8 cellular contexts compared by ENCODE assay signal in the genomic region with DNA sequence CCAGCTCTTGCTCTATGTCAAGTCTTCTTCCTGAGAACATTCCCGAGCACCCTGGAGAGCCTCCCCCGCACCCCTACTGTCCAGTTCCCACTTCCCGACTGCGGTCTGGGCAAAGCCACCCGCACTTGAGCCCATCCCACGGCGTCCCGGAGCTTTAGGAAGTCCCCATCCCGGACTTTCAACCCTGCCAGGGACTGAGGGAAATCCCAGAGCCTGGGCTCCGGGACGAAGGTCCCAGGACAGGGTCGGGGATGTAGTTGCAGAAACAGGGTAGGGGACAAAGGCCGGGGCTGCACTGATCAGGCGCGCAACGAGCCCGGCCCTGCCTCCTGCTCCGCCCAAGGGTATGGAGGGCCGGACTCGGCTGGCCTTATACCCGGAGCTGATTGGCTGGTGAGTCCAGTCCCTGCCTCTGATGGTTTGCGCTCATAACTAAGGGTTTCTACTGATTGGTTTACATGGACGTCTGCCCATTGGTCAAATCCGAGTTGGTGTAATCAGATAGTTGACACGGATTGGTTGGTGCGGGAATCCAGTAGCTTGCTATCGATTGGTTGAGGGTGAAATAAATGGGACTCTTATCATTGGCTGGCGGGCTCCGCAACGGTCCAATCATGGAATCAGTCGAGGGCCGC. TPM values are rescaled to one million over a fixed set of nuclear protein-coding genes. Genes with fewer than 3 reads are reported as not detected.
DNase-seq lines count a peak whose midpoint lies in the region; ATAC-seq and TF ChIP-seq lines count a peak whose summit lies in the region.

No MANE protein-coding gene starts in this region.

- DNase-seq in CD1c-positive myeloid dendritic cell (ENCODE audit: extremely low spot score) (peak; percentile 99), NCI-H748 treated with DMSO at 0.1 percent for 48 hours (lab: John Stamatoyannopoulos, UW) (peak; percentile 98), dorsolateral prefrontal cortex (peak; percentile 85 to 99 (median 97))
- peak; percentile 96 for DNase-seq in activated CD4-positive, alpha-beta memory T cell treated with anti-CD3 and anti-CD28 coated beads for 36 hours
- DNase-seq in stimulated activated CD4-positive, alpha-beta T cell treated with anti-CD3 and anti-CD28 coated beads, Interleukin-4, amount 100 ng/mL, for 1 hour, result peak; percentile 85

- TF ChIP-seq CTCF in dorsolateral prefrontal cortex (IDR thresholded peaks at IDR 0.05 in 54 of 56, conservative IDR thresholded peaks at IDR 0.05 in 2 of 56; ENCODE audit: low read depth in 1 of 56, partially characterized antibody in 56 of 56) (peak in 12 of 56 donors; percentile 4 to 24 (median 10)), liver (IDR thresholded peaks at IDR 0.05; ENCODE audit: low read depth, low read length, missing input control) (no peak)

- H3K36me3 ChIP-seq in liver (ENCODE audit: control insufficient read depth in 4 of 4, insufficient read depth in 3 of 4, low read depth in 1 of 4, low read length in 3 of 4), result peaks cover 0 to under 1% (median 0%) of the 10 kb centered on the region in 4 donors

- H3K27me3 Mint-ChIP-seq in activated CD4-positive, alpha-beta memory T cell treated with anti-CD3 and anti-CD28 coated beads for 36 hours, result no peaks in the 10 kb centered on the region

- POLR2A ChIA-PET in activated CD4-positive, alpha-beta memory T cell treated with anti-CD3 and anti-CD28 coated beads for 36 hours (lab: Charles Lee), result interaction anchor here (0.7 to 2.3 kb wide), 9 partner anchors 9 to 96 kb away, joined by 3 to 16 read pairs (median 4); partner anchors contain the start of genes CHAF1A, FSD1 and YJU2

- WGBS in liver, result under 1% methylated on average over 32 of the region's 32 CpGs

- CTCF ChIA-PET in activated CD4-positive, alpha-beta memory T cell treated with anti-CD3 and anti-CD28 coated beads for 36 hours (lab: Charles Lee), result interaction anchor here (0.5 to 3.8 kb wide), 12 partner anchors 9 to 448 kb away, joined by 3 to 46 read pairs (median 5); partner anchors contain the start of genes CHAF1A and SH3GL1

- peaks cover 6% of the 10 kb centered on the region for H3K36me3 Mint-ChIP-seq in activated CD4-positive, alpha-beta memory T cell treated with anti-CD3 and anti-CD28 coated beads for 36 hours

- intact Hi-C loops in activated CD4-positive, alpha-beta memory T cell treated with anti-CD3 and anti-CD28 coated beads for 36 hours (cut with micrococcal nuclease), result loop anchor here (1.0 to 2.0 kb wide), 5 partner anchors 14 to 128 kb away; partner anchors contain the start of genes CHAF1A and YJU2
- intact Hi-C loops in dorsolateral prefrontal cortex (cut with DNase I), result loop anchor here (1.0 to 2.0 kb wide), 3 partner anchors 14 to 96 kb away; partner anchors contain the start of gene YJU2 (in 1 of the 2)

- H3K4me1 Mint-ChIP-seq in activated CD4-positive, alpha-beta memory T cell treated with anti-CD3 and anti-CD28 coated beads for 36 hours (ENCODE audit: low read depth), result peaks cover 25% of the 10 kb centered on the region

- peak overlapping the region; percentile 45 to 75 for H3K9ac ChIP-seq in liver (ENCODE audit: low read depth in 1 of 2, low read length in 2 of 2)

- H3K27me3 ChIP-seq in dorsolateral prefrontal cortex (no peaks in the 10 kb centered on the region), liver (ENCODE audit: control insufficient read depth in 4 of 4, insufficient read depth in 4 of 4, low read length in 3 of 4) (no peaks in the 10 kb centered on the region)

- no peaks in the 10 kb centered on the region for H3K9me3 Mint-ChIP-seq in activated CD4-positive, alpha-beta memory T cell treated with anti-CD3 and anti-CD28 coated beads for 36 hours

- H3K4me3 ChIP-seq in dorsolateral prefrontal cortex (peak overlapping the region; percentile 58 to 90 (median 81)), liver (ENCODE audit: low read depth in 1 of 3, low read length in 3 of 3) (peak overlapping the region; percentile 2 to 82 (median 34))

- H3K27ac ChIP-seq in dorsolateral prefrontal cortex, result peak overlapping the region; percentile 76 to 99 (median 96)
- H3K27ac ChIP-seq in liver (ENCODE audit: low read depth in 1 of 2, low read length in 2 of 2), result peak overlapping the region; percentile 93 to 95

- no peaks in the 10 kb centered on the region for H3K9me3 ChIP-seq in liver (ENCODE audit: control insufficient read depth in 4 of 4, low read length in 3 of 4)

- H3K4me3 Mint-ChIP-seq in activated CD4-positive, alpha-beta memory T cell treated with anti-CD3 and anti-CD28 coated beads for 36 hours, result peak overlapping the region; percentile 89

- TF ChIP-seq RAD21 in liver (IDR thresholded peaks at IDR 0.05), result peak; percentile 35 to 37

- peak overlapping the region; percentile 88 for H3K27ac Mint-ChIP-seq in activated CD4-positive, alpha-beta memory T cell treated with anti-CD3 and anti-CD28 coated beads for 36 hours

- ATAC-seq in GM19397 (IDR thresholded peaks at IDR 0.05; ENCODE audit: unreplicated experiment) (peak; percentile 86), HG03565 (IDR thresholded peaks at IDR 0.05; ENCODE audit: unreplicated experiment) (peak; percentile 82)

- H3K4me1 ChIP-seq in liver (ENCODE audit: control insufficient read depth in 4 of 4, insufficient read depth in 4 of 4, low read length in 3 of 4), result peaks cover 8 to 59% (median 49%) of the 10 kb centered on the region in 4 donors

TF ChIP-seq in liver, 16 proteins besides CTCF, POLR2A, EP300 and RAD21 (continues in another document):
- TF ChIP-seq YY1 (IDR thresholded peaks at IDR 0.05) (peak; percentile 88), JUND (IDR thresholded peaks at IDR 0.05) (peak; percentile 26 to 51), FOXA2 (IDR thresholded peaks at IDR 0.05) (peak; percentile 62), HNF4A (conservative IDR thresholded peaks at IDR 0.05) (peak; percentile 97 to 99), TAF1 (conservative IDR thresholded peaks at IDR 0.05) (peak; percentile 13), NR2F2 (IDR thresholded peaks at IDR 0.05) (peak; percentile 51), RXRA (IDR thresholded peaks at IDR 0.05) (peak; percentile 88 to 94), EGR1 (IDR thresholded peaks at IDR 0.05; ENCODE audit: low read depth in 2 of 2) (peak in 1 of 2 donors; percentile 87), FOXA1 (IDR thresholded peaks at IDR 0.05) (peak; percentile 72), SP1 (IDR thresholded peaks at IDR 0.05) (peak; percentile 100), GABPA (IDR thresholded peaks at IDR 0.05 in 1 of 2, conservative IDR thresholded peaks at IDR 0.05 in 1 of 2) (peak in 1 of 2 donors; percentile 64)
- TF ChIP-seq, protein P1, sequence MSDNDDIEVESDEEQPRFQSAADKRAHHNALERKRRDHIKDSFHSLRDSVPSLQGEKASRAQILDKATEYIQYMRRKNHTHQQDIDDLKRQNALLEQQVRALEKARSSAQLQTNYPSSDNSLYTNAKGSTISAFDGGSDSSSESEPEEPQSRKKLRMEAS (IDR thresholded peaks at IDR 0.05), result peak; percentile 98
- TF ChIP-seq, protein P2, sequence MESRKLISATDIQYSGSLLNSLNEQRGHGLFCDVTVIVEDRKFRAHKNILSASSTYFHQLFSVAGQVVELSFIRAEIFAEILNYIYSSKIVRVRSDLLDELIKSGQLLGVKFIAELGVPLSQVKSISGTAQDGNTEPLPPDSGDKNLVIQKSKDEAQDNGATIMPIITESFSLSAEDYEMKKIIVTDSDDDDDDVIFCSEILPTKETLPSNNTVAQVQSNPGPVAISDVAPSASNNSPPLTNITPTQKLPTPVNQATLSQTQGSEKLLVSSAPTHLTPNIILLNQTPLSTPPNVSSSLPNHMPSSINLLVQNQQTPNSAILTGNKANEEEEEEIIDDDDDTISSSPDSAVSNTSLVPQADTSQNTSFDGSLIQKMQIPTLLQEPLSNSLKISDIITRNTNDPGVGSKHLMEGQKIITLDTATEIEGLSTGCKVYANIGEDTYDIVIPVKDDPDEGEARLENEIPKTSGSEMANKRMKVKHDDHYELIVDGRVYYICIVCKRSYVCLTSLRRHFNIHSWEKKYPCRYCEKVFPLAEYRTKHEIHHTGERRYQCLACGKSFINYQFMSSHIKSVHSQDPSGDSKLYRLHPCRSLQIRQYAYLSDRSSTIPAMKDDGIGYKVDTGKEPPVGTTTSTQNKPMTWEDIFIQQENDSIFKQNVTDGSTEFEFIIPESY (IDR thresholded peaks at IDR 0.05), result peak; percentile 73
- TF ChIP-seq, protein P3, sequence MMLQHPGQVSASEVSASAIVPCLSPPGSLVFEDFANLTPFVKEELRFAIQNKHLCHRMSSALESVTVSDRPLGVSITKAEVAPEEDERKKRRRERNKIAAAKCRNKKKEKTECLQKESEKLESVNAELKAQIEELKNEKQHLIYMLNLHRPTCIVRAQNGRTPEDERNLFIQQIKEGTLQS (IDR thresholded peaks at IDR 0.05), result peak; percentile 64

RNA-seq across cellular contexts. Expression of gene MPND, which starts 0.8 kb away (rescaled TPM):
- 10 to 100 TPM; 19.6 to 22.6 TPM for total RNA-seq in activated CD4-positive, alpha-beta memory T cell treated with anti-CD3 and anti-CD28 coated beads for 36 hours
- 10 to 100 TPM; 18.9 to 61.6 (median 32.9) TPM for total RNA-seq in dorsolateral prefrontal cortex
- 1 to 10 TPM; 4.7 to 9.9 TPM for total RNA-seq in liver
- 1 to 10 TPM; 9.0 to 9.4 TPM for polyA plus RNA-seq in liver

RNA-seq across cellular contexts. Expression of gene STAP2, which starts 3.9 kb away (rescaled TPM):
- 1 to 10 TPM; 9.1 to 9.4 TPM for total RNA-seq in activated CD4-positive, alpha-beta memory T cell treated with anti-CD3 and anti-CD28 coated beads for 36 hours
- total RNA-seq in dorsolateral prefrontal cortex (10 to 100 TPM in 2 of 120 experiments, 1 to 10 TPM in 115, under 1 TPM in 3; 0.51 to 10.8 (median 3.9) TPM), liver (10 to 100 TPM in 1 of 2 donors, 1 to 10 TPM in 1; 8.6 to 26.4 TPM)
- 10 to 100 TPM; 23.6 to 24.5 TPM for polyA plus RNA-seq in liver

RNA-seq across cellular contexts. Expression of gene FSD1, which starts 38.1 kb away (rescaled TPM):
- total RNA-seq in activated CD4-positive, alpha-beta memory T cell treated with anti-CD3 and anti-CD28 coated beads for 36 hours, result 1 to 10 TPM; 7.8 to 8.1 TPM
- 100 to 1,000 TPM in 1 of 120 experiments, 10 to 100 TPM in 119; 35.6 to 102 (median 64.9) TPM for total RNA-seq in dorsolateral prefrontal cortex
- under 1 TPM in 1 of 2 donors, not detected in 1; 0.92 TPM for total RNA-seq in liver
- polyA plus RNA-seq in liver, result under 1 TPM; 0.05 to 0.19 TPM

RNA-seq across cellular contexts. Expression of gene TMIGD2, which starts 40.3 kb away (rescaled TPM):
- 1 to 10 TPM; 2.4 to 2.6 TPM for total RNA-seq in activated CD4-positive, alpha-beta memory T cell treated with anti-CD3 and anti-CD28 coated beads for 36 hours
- 1 to 10 TPM in 53 of 120 experiments, under 1 TPM in 47, not detected in 20; 0.40 to 4.1 (median 1.1) TPM for total RNA-seq in dorsolateral prefrontal cortex
- total RNA-seq in liver, result under 1 TPM; 0.47 to 0.50 TPM
- polyA plus RNA-seq in liver, result under 1 TPM; 0.16 to 0.94 TPM

RNA-seq across cellular contexts. Expression of gene SH3GL1, which starts 57.8 kb away (rescaled TPM):
- total RNA-seq in activated CD4-positive, alpha-beta memory T cell treated with anti-CD3 and anti-CD28 coated beads for 36 hours, result 10 to 100 TPM; 38.1 to 42.0 TPM
- total RNA-seq in dorsolateral prefrontal cortex (10 to 100 TPM; 34.0 to 85.4 (median 48.4) TPM), liver (10 to 100 TPM; 16.7 to 19.7 TPM)
- 10 to 100 TPM; 16.5 to 27.8 TPM for polyA plus RNA-seq in liver

Comparison
In these comparisons a context has a peak if more than half of its experiments do, and no peak if none do; other contexts are left out.
1. Peak in every context shown above with its lines: DNase-seq, ATAC-seq, H3K4me3 ChIP-seq and H3K27ac ChIP-seq.
2. RNA of gene FSD1, which starts 38.1 kb away (total RNA-seq): 35.6 to 102 TPM in dorsolateral prefrontal cortex and 7.8 to 8.1 TPM in activated CD4-positive, alpha-beta memory T cell treated with anti-CD3 and anti-CD28 coated beads for 36 hours; 0.92 TPM in liver; every median in the first group is over 4 times any median in the second.